Comparison of ENCODE assay signal across 32 cellular contexts in genomic region chr1:110494036-110494435, GRCh38. TPM values are rescaled to one million over a fixed set of nuclear protein-coding genes. Genes with fewer than 3 reads are reported as not detected.
A peak's percentile ranks its signal among the peaks of the same experiment; 100 is the strongest.
DNase-seq lines count a peak whose midpoint lies in the region; ATAC-seq, FAIRE-seq and TF ChIP-seq lines count a peak whose summit lies in the region.
"Had no signal": no experiment of that assay in that cellular context is flagged by ENCODE, and none has a peak within 500 bp of the region (broad histone marks: within the 10 kb centered on the region; RNA-seq: fewer than 3 reads in every experiment).

No MANE protein-coding gene starts in this region.

- WGBS in H1 (ENCODE audit: extremely low coverage in 1 of 2, insufficient coverage in 1 of 2, insufficient read length in 1 of 2, insufficient replicate concordance in 2 of 2, low coverage in 1 of 2, low lambda C conversion rate in 2 of 2, missing lambda C conversion rate in 1 of 2), 2 experiments: 82% methylated on average over 5 of the region's 5 CpGs; no CpG with 5 or more reads in 1 of the 2 experiments

- H3K4me3 ChIP-seq in H1 (ENCODE audit: extremely low read depth in 1 of 4, insufficient read depth in 2 of 4, low read depth in 3 of 4, low read length in 4 of 4) (no peak overlapping the region), neural progenitor cell (no peak overlapping the region)
- H3K4me3 ChIP-seq: BLaER1, GM12878 had no signal

- H4K91ac ChIP-seq in H1 (replicated peaks; ENCODE audit: insufficient read length, low read length): no peak overlapping the region

- H3K36me3 ChIP-seq in H1 (ENCODE audit: control insufficient read depth in 2 of 4, insufficient read depth in 4 of 4, low read length in 3 of 4): no peaks in the 10 kb centered on the region
- no peaks in the 10 kb centered on the region for H3K36me3 ChIP-seq in neural progenitor cell
- H3K36me3 ChIP-seq: BE2C, BLaER1 had no signal

- no peak for TF ChIP-seq CTCF in H1 (IDR thresholded peaks at IDR 0.05; ENCODE audit: control extremely low read depth in 1 of 3, insufficient read depth in 1 of 3, low read depth in 1 of 3, low read length in 3 of 3)
- TF ChIP-seq CTCF in foreskin keratinocyte (conservative IDR thresholded peaks at IDR 0.05): no peak
- TF ChIP-seq CTCF in neural progenitor cell (IDR thresholded peaks at IDR 0.05): no peak
- no peak for TF ChIP-seq CTCF in omental fat pad (IDR thresholded peaks at IDR 0.05)

- H3F3A ChIP-seq in neural progenitor cell (ENCODE audit: low read depth): no peaks in the 10 kb centered on the region

- H2AFZ ChIP-seq in H1 (ENCODE audit: low read length) (no peak overlapping the region), neural progenitor cell (replicated peaks) (peak overlapping the region; percentile 72)

- H3K18ac ChIP-seq in H1 (ENCODE audit: extremely low read depth, low read length): peak overlapping the region; percentile 24; the same call in 1 of the 2 replicates

- H3K4me1 ChIP-seq in H1 (replicated peaks in 1 of 4; ENCODE audit: control insufficient read depth in 3 of 4, insufficient read depth in 4 of 4, low read length in 3 of 4): peaks cover 6 to 14% (median 10%) of the 10 kb centered on the region in 4 experiments; a peak in 6 of 7 replicates
- H3K4me1 ChIP-seq in foreskin keratinocyte: no peaks in the 10 kb centered on the region
- peaks cover 6% of the 10 kb centered on the region for H3K4me1 ChIP-seq in neural progenitor cell
- H3K4me1 ChIP-seq: BE2C had no signal

- H3K9me3 ChIP-seq in H1 (ENCODE audit: insufficient read depth in 2 of 2, low read depth in 1 of 2, low read length in 1 of 2): no peaks in the 10 kb centered on the region
- H3K9me3 ChIP-seq in neural progenitor cell (ENCODE audit: low read depth): no peaks in the 10 kb centered on the region
- H3K9me3 ChIP-seq: BE2C, BLaER1 had no signal

- H2BK120ac ChIP-seq in H1 (replicated peaks; ENCODE audit: low read depth, low read length): no peak overlapping the region

- H3K27ac Mint-ChIP-seq in neural progenitor cell: no peak overlapping the region
- H3K27ac Mint-ChIP-seq: CD4-positive, CD25-positive, alpha-beta regulatory T cell had no signal

- H3K4me3 Mint-ChIP-seq in neural progenitor cell: peak overlapping the region; percentile 3
- H3K4me3 Mint-ChIP-seq: CD4-positive, alpha-beta memory T cell; CD4-positive, CD25-positive, alpha-beta regulatory T cell; CD8-positive, alpha-beta memory T cell had no signal

- no peaks in the 10 kb centered on the region for H3K79me1 ChIP-seq in H1 (ENCODE audit: low read depth, low read length)

- no peaks in the 10 kb centered on the region for H3K23me2 ChIP-seq in H1 (ENCODE audit: low read depth, low read length)

- H3K27ac ChIP-seq in H1 (ENCODE audit: low read depth, low read length): no peak overlapping the region
- peak overlapping the region; percentile 18 for H3K27ac ChIP-seq in foreskin keratinocyte
- H3K27ac ChIP-seq in neural progenitor cell: no peak overlapping the region
- H3K27ac ChIP-seq in caudate nucleus (ENCODE audit: low read depth, low read length): no peak overlapping the region
- H3K27ac ChIP-seq: BLaER1 had no signal

- H3K79me2 ChIP-seq in H1 (ENCODE audit: control insufficient read depth in 1 of 2, insufficient read depth in 2 of 2, low read length in 2 of 2) (no peaks in the 10 kb centered on the region), neural progenitor cell (ENCODE audit: low read depth) (no peaks in the 10 kb centered on the region)

- TF ChIP-seq EP300 in H1 (IDR thresholded peaks at IDR 0.05; ENCODE audit: borderline replicate concordance in 1 of 2, low read depth in 2 of 2, low read length in 2 of 2): no peak

- H3K4ac ChIP-seq in H1 (replicated peaks; ENCODE audit: insufficient read length, low read depth, low read length): no peak overlapping the region

- no peaks in the 10 kb centered on the region for H3K36me3 Mint-ChIP-seq in neural progenitor cell
- H3K36me3 Mint-ChIP-seq: CD14-positive monocyte; CD4-positive, alpha-beta memory T cell; CD4-positive, CD25-positive, alpha-beta regulatory T cell; CD8-positive, alpha-beta memory T cell had no signal

- TF ChIP-seq RAD21 in H1 (IDR thresholded peaks at IDR 0.05 in 1 of 2, conservative IDR thresholded peaks at IDR 0.05 in 1 of 2; ENCODE audit: low read depth in 2 of 2, low read length in 2 of 2): no peak

- peak overlapping the region; percentile 78; the same call in 1 of the 2 replicates for H2BK12ac ChIP-seq in H1 (ENCODE audit: low read depth, low read length)

- ATAC-seq in foreskin keratinocyte (no peak), HG03039 (IDR thresholded peaks at IDR 0.05; ENCODE audit: unreplicated experiment) (no peak), omental fat pad (ENCODE audit: low FRiP score) (no peak)
- ATAC-seq: GM12878 had no signal

- H4K8ac ChIP-seq in H1 (ENCODE audit: extremely low read depth, insufficient read depth, low read length): no peak overlapping the region

- peaks cover 6% of the 10 kb centered on the region for H3K27me3 Mint-ChIP-seq in neural progenitor cell (ENCODE audit: insufficient read depth, low read depth)
- H3K27me3 Mint-ChIP-seq: CD4-positive, alpha-beta memory T cell; CD4-positive, CD25-positive, alpha-beta regulatory T cell had no signal

- no peak overlapping the region for H4K5ac ChIP-seq in H1 (ENCODE audit: insufficient read length, low read depth, low read length)

- peaks cover 26% of the 10 kb centered on the region for H3K4me1 Mint-ChIP-seq in neural progenitor cell
- H3K4me1 Mint-ChIP-seq: CD4-positive, alpha-beta memory T cell; CD4-positive, CD25-positive, alpha-beta regulatory T cell; CD8-positive, alpha-beta memory T cell had no signal

- peak overlapping the region; percentile 77; the same call in 1 of the 2 replicates for H2BK5ac ChIP-seq in H1 (ENCODE audit: low read depth, low read length)

- H2BK15ac ChIP-seq in H1 (ENCODE audit: low read length): peak overlapping the region; percentile 83; the same call in 1 of the 2 replicates

- H3K23ac ChIP-seq in H1 (ENCODE audit: insufficient read length): no peak overlapping the region

- H2AK5ac ChIP-seq in H1 (ENCODE audit: low read depth, low read length): no peak overlapping the region

- DNase-seq in H1 (ENCODE audit: low read depth in 1 of 2, low spot score in 2 of 2): no peak
- DNase-seq in foreskin keratinocyte: no peak
- no peak for DNase-seq in neural progenitor cell (ENCODE audit: low spot score)
- DNase-seq in omental fat pad (ENCODE audit: low spot score): no peak
- DNase-seq in caudate nucleus (lab: John Stamatoyannopoulos, UW): no peak
- DNase-seq in effector CD4-positive, alpha-beta T cell: no peak
- DNase-seq: 8988T; ACHN; BE2C; C1 segment of cervical spinal cord; CD4-positive, alpha-beta memory T cell; CD4-positive, CD25-positive, alpha-beta regulatory T cell; CD8-positive, alpha-beta memory T cell; COR-L47; DMS 273 treated with DMSO at 0.1 percent for 48 hours; DMS153; DMS53; DMS79; DND-41; EL; GDM1 had no signal

- POLR2A ChIA-PET in H1 (lab: Charles Lee; ENCODE audit: partially characterized antibody): no interaction called here

- peak overlapping the region in 1 of 2 experiments; percentile 34; a peak in 1 of 4 replicates for H3K4me2 ChIP-seq in H1 (ENCODE audit: insufficient read depth in 1 of 2, low read depth in 2 of 2, low read length in 2 of 2)
- no peak overlapping the region for H3K4me2 ChIP-seq in neural progenitor cell
- H3K4me2 ChIP-seq: BLaER1 had no signal

- peak overlapping the region; percentile 67; the same call in 1 of the 2 replicates for H2BK20ac ChIP-seq in H1 (ENCODE audit: low read length)

- H3K9me3 Mint-ChIP-seq in neural progenitor cell: no peaks in the 10 kb centered on the region
- H3K9me3 Mint-ChIP-seq: CD14-positive monocyte; CD4-positive, alpha-beta memory T cell; CD4-positive, CD25-positive, alpha-beta regulatory T cell; CD8-positive, alpha-beta memory T cell had no signal

- H3K56ac ChIP-seq in H1 (replicated peaks; ENCODE audit: insufficient read length, low read depth, low read length): no peak overlapping the region

- TF ChIP-seq POLR2A in H1 (IDR thresholded peaks at IDR 0.05; ENCODE audit: control extremely low read depth in 1 of 2, low read depth in 2 of 2, low read length in 2 of 2): no peak

- no peak overlapping the region for H3K14ac ChIP-seq in H1 (ENCODE audit: insufficient read length)

- H3K9ac ChIP-seq in H1 (replicated peaks in 1 of 4; ENCODE audit: extremely low read depth in 1 of 4, low read depth in 3 of 4, low read length in 3 of 4) (no peak overlapping the region), neural progenitor cell (no peak overlapping the region)

- CTCF ChIA-PET in H1 (lab: Charles Lee; ENCODE audit: partially characterized antibody): interaction anchor here (1.2 to 7.4 kb wide), 6 partner anchors 11 to 291 kb away, joined by 3 to 243 read pairs (median 28); no protein-coding TSS in a partner anchor

- H4K20me1 ChIP-seq in H1 (replicated peaks in 1 of 2; ENCODE audit: control insufficient read depth in 1 of 2, insufficient read depth in 2 of 2, low read length in 2 of 2) (no peaks in the 10 kb centered on the region), neural progenitor cell (ENCODE audit: low read depth) (no peaks in the 10 kb centered on the region)
- H4K20me1 ChIP-seq: BLaER1 had no signal

- no peak for FAIRE-seq in H1 (lab: Jason Lieb, UNC)
- FAIRE-seq: A204.1, GM12878, GM12892, GM18507 had no signal

- no peaks in the 10 kb centered on the region for H3K27me3 ChIP-seq in H1 (replicated peaks in 1 of 4; ENCODE audit: control insufficient read depth in 3 of 4, extremely low read depth in 1 of 4, insufficient read depth in 3 of 4, low read length in 3 of 4)
- H3K27me3 ChIP-seq in foreskin keratinocyte: no peaks in the 10 kb centered on the region
- no peaks in the 10 kb centered on the region for H3K27me3 ChIP-seq in neural progenitor cell
- H3K27me3 ChIP-seq: BE2C, BLaER1 had no signal

RNA-seq across cellular contexts. Expression of gene KCNA10, which starts 24.9 kb away (rescaled TPM):
- not detected in 2 replicates for total RNA-seq in H1 (2021; fragmentation: NEBNext Ultra II Directional; extraction: Animal tissue kit (Norgen Biotek cat#: 25700))
- not detected in 2 replicates for polyA plus RNA-seq in H1 (2011; rRNA removed)
- polyA plus RNA-seq in H1 (2011; cell fraction: cytosol; rRNA removed): not detected
- polyA plus RNA-seq in H1 (2011; cell fraction: nucleus; rRNA removed): not detected
- polyA plus RNA-seq in H1 (2012, experiment 1 of 2): not detected in 4 replicates
- polyA plus RNA-seq in H1 (2012, experiment 2 of 2): not detected
- not detected for polyA plus RNA-seq in H1 (2013, experiment 1 of 2)
- polyA plus RNA-seq in H1 (2013, experiment 2 of 2): not detected
- not detected in 2 replicates for polyA minus RNA-seq in H1 (2011; rRNA and poly(A)+ RNA removed)
- polyA minus RNA-seq in H1 (2011; cell fraction: cytosol; rRNA and poly(A)+ RNA removed): not detected
- polyA minus RNA-seq in H1 (2011; cell fraction: nucleus; rRNA and poly(A)+ RNA removed): not detected
- total RNA-seq in foreskin keratinocyte: not detected in 2 replicates
- not detected in 2 replicates for polyA plus RNA-seq in foreskin keratinocyte
- total RNA-seq in neural progenitor cell (ENCODE audit: low replicate concordance): not detected in 2 replicates
- not detected for total RNA-seq in omental fat pad
- total RNA-seq: A673; CD4-positive, alpha-beta memory T cell; CD4-positive, CD25-positive, alpha-beta regulatory T cell; CD8-positive, alpha-beta memory T cell; Daoy; G401; GM12878 had no signal
- polyA plus RNA-seq: AG04450; CD14-positive monocyte; CD4-positive, alpha-beta memory T cell; CD4-positive, CD25-positive, alpha-beta regulatory T cell; CD8-positive, alpha-beta memory T cell; GM12878 had no signal

RNA-seq across cellular contexts. Expression of gene PROK1, which starts 43.1 kb away (rescaled TPM):
- not detected in 2 replicates for total RNA-seq in H1 (2021; fragmentation: NEBNext Ultra II Directional; extraction: Animal tissue kit (Norgen Biotek cat#: 25700))
- 0.12 and 0.20 TPM in 2 replicates for polyA plus RNA-seq in H1 (2011; rRNA removed)
- not detected for polyA plus RNA-seq in H1 (2011; cell fraction: cytosol; rRNA removed)
- polyA plus RNA-seq in H1 (2011; cell fraction: nucleus; rRNA removed): 0.24 TPM
- polyA plus RNA-seq in H1 (2012, experiment 1 of 2): 0.13 TPM in 1 of 4 replicates, not detected in the others
- not detected for polyA plus RNA-seq in H1 (2012, experiment 2 of 2)
- not detected for polyA plus RNA-seq in H1 (2013, experiment 1 of 2)
- not detected for polyA plus RNA-seq in H1 (2013, experiment 2 of 2)
- polyA minus RNA-seq in H1 (2011; rRNA and poly(A)+ RNA removed): 0.25 TPM in 1 of 2 replicates, not detected in the other
- polyA minus RNA-seq in H1 (2011; cell fraction: cytosol; rRNA and poly(A)+ RNA removed): not detected
- not detected for polyA minus RNA-seq in H1 (2011; cell fraction: nucleus; rRNA and poly(A)+ RNA removed)
- not detected in 2 replicates for total RNA-seq in foreskin keratinocyte
- polyA plus RNA-seq in foreskin keratinocyte: not detected in 2 replicates
- 0.12 TPM in 1 of 2 replicates, not detected in the other for total RNA-seq in neural progenitor cell (ENCODE audit: low replicate concordance)
- 10 to 100 TPM in 1 of 4 donors, 1 to 10 TPM in 2, under 1 TPM in 1; 0.50 to 74.1 (median 2.6) TPM for total RNA-seq in omental fat pad
- total RNA-seq: A673; CD4-positive, alpha-beta memory T cell; CD4-positive, CD25-positive, alpha-beta regulatory T cell; CD8-positive, alpha-beta memory T cell; Daoy; G401; GM12878 had no signal
- polyA plus RNA-seq: AG04450; CD14-positive monocyte; CD4-positive, alpha-beta memory T cell; CD4-positive, CD25-positive, alpha-beta regulatory T cell; CD8-positive, alpha-beta memory T cell; GM12878 had no signal
